In genomic region chr16:67260426-67261063, GRCh38 we compare ENCODE assay signal across 2 cellular contexts.
TF ChIP-seq lines count a peak whose summit lies in the region.

No MANE protein-coding gene starts in this region.

TF ChIP-seq in H1, 55 proteins besides CTCF, POLR2A, EP300 and RAD21:
- TF ChIP-seq BACH1 (IDR thresholded peaks at IDR 0.05; ENCODE audit: low read length) = peak; percentile 64
- peak; percentile 26; the same call in 1 of the 2 replicates for TF ChIP-seq MAFK (IDR thresholded peaks at IDR 0.05; ENCODE audit: low read depth, low read length)
- TF ChIP-seq TAF7 (optimal IDR thresholded peaks at IDR 0.05; ENCODE audit: borderline replicate concordance, low read depth, low read length) = no peak

TF ChIP-seq in neural cell, 6 proteins besides CTCF, POLR2A, EP300 and RAD21:
- TF ChIP-seq SMC3 (conservative IDR thresholded peaks at IDR 0.05; ENCODE audit: poor library complexity) (peak; percentile 52), MXI1 (conservative IDR thresholded peaks at IDR 0.05; ENCODE audit: poor library complexity, severe bottlenecking) (no peak)
